ENCODE assay signal across 8 cellular contexts in the genomic region with DNA sequence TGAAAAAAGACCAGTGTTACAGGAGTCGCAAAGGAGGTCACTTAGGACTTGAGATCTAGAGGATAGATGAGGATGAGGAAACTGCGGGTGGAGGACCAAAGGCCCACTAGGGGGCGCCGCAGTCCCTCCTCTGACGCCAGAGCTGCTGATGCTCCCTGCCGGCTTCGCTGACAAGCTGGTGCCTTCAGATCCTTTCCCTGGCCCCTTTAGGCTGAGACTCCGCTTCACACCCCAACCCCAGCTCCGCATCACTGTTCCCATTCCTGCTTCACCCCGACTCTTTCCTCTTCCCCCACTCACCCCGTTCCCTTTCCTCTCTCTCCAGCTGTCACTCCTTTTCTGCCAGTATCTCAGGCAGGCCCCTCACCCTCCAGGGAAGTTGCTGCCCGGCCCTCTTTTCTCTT. TPM values are rescaled to one million over a fixed set of nuclear protein-coding genes. Genes with fewer than 3 reads are reported as not detected.
DNase-seq lines count a peak whose midpoint lies in the region; ATAC-seq and TF ChIP-seq lines count a peak whose summit lies in the region.

No MANE protein-coding gene starts in this region.

- TF ChIP-seq CTCF in HCT116 (IDR thresholded peaks at IDR 0.05 in 2 of 3, conservative IDR thresholded peaks at IDR 0.05 in 1 of 3; ENCODE audit: borderline replicate concordance in 1 of 3, insufficient read depth in 1 of 3, low read depth in 2 of 3, low read length in 2 of 3): peak; percentile 74 to 92 (median 78)

- ATAC-seq in HCT116 (peak; percentile 79), GM18907 (IDR thresholded peaks at IDR 0.05; ENCODE audit: unreplicated experiment) (no peak)
- peak; percentile 76 for ATAC-seq in activated CD4-positive, alpha-beta T cell treated with anti-CD3 and anti-CD28 coated beads for 36 hours

- no peaks in the 10 kb centered on the region for H3K36me3 ChIP-seq in HCT116 (ENCODE audit: control insufficient read depth in 1 of 2, insufficient read depth in 2 of 2, low read length in 2 of 2)

- no peak overlapping the region for H3K4me2 ChIP-seq in HCT116 (ENCODE audit: low read length)

- H3K27me3 Mint-ChIP-seq in activated CD4-positive, alpha-beta T cell treated with anti-CD3 and anti-CD28 coated beads for 36 hours: peaks cover 21% of the 10 kb centered on the region

- no peak overlapping the region for H3K27ac Mint-ChIP-seq in activated CD4-positive, alpha-beta T cell treated with anti-CD3 and anti-CD28 coated beads for 36 hours

- no peaks in the 10 kb centered on the region for H3K9me2 ChIP-seq in HCT116 (ENCODE audit: insufficient read depth)

- no peaks in the 10 kb centered on the region for H3K79me2 ChIP-seq in HCT116 (ENCODE audit: insufficient read depth, low read length)

- TF ChIP-seq POLR2A in HCT116 (IDR thresholded peaks at IDR 0.05; ENCODE audit: borderline replicate concordance, extremely low read depth, insufficient read depth, insufficient read length): no peak

- H3K4me1 ChIP-seq in HCT116 (ENCODE audit: control insufficient read depth in 1 of 2, insufficient read depth in 2 of 2, low read length in 2 of 2): no peaks in the 10 kb centered on the region; a peak in 1 of 4 replicates

- no peaks in the 10 kb centered on the region for H4K20me1 ChIP-seq in HCT116 (ENCODE audit: insufficient read depth)

- peaks cover 10% of the 10 kb centered on the region for H3K36me3 Mint-ChIP-seq in activated CD4-positive, alpha-beta T cell treated with anti-CD3 and anti-CD28 coated beads for 36 hours (ENCODE audit: low read depth)

- intact Hi-C loops in HCT116 (cut with micrococcal nuclease): no loop called here
- intact Hi-C loops in activated CD4-positive, alpha-beta T cell treated with anti-CD3 and anti-CD28 coated beads for 36 hours (cut with DNase I, micrococcal nuclease): loop anchor here (1.0 to 2.0 kb wide), 5 partner anchors 13 to 291 kb away; partner anchors contain the start of genes IGSF8 (in 2 of the 2) and PIGM (in 1 of the 2)

- H3K4me3 ChIP-seq in HCT116 (replicated peaks in 1 of 2; ENCODE audit: low read depth in 1 of 2, low read length in 2 of 2): no peak overlapping the region

- POLR2A ChIA-PET in HCT116 (lab: Charles Lee): interaction anchor here (0.6 kb wide), 1 partner anchor 177 kb away, joined by 3 read pairs; no protein-coding TSS in a partner anchor
- POLR2A ChIA-PET in activated CD4-positive, alpha-beta T cell treated with anti-CD3 and anti-CD28 coated beads for 36 hours (lab: Charles Lee): interaction anchor here (1.5 kb wide), 1 partner anchor 12 kb away, joined by 5 read pairs; the partner anchor contains the start of gene IGSF8

- no peak overlapping the region for H2AFZ ChIP-seq in HCT116 (ENCODE audit: low read depth, low read length, poor library complexity, severe bottlenecking)

- RAD21 ChIA-PET in HCT116 (lab: Charles Lee; ENCODE audit: low non-redundant PET in 1 of 2, low total read pairs in 2 of 2, uncharacterized antibody in 2 of 2, unreplicated experiment in 2 of 2): interaction anchor here (0.5 to 1.1 kb wide), 4 partner anchors 13 to 290 kb away, joined by 3 to 4 read pairs (median 3); partner anchors contain the start of gene IGSF8 (in 1 of the 2)

- H3K9ac ChIP-seq in HCT116 (ENCODE audit: low read length): no peak overlapping the region

- peak; percentile 76 for TF ChIP-seq RAD21 in HCT116 (IDR thresholded peaks at IDR 0.05; ENCODE audit: low read depth)

- no peaks in the 10 kb centered on the region for H3K9me3 Mint-ChIP-seq in activated CD4-positive, alpha-beta T cell treated with anti-CD3 and anti-CD28 coated beads for 36 hours (ENCODE audit: low read depth)

- H3K27ac ChIP-seq in HCT116 (ENCODE audit: low read depth, low read length): no peak overlapping the region
- peak overlapping the region; percentile 95 for H3K27ac ChIP-seq in caudate nucleus (ENCODE audit: low read depth, low read length)
- peak overlapping the region; percentile 71 for H3K27ac ChIP-seq in layer of hippocampus (ENCODE audit: low read depth, low read length)

- H3K27me3 ChIP-seq in HCT116 (ENCODE audit: insufficient read depth, low read length) (peaks cover 11% of the 10 kb centered on the region), layer of hippocampus (ENCODE audit: control insufficient read depth, insufficient read depth, low read length) (no peaks in the 10 kb centered on the region)

- no peak overlapping the region for H3K4me3 Mint-ChIP-seq in activated CD4-positive, alpha-beta T cell treated with anti-CD3 and anti-CD28 coated beads for 36 hours

- DNase-seq in AML-193 (lab: John Stamatoyannopoulos, UW) (peak; percentile 53 to 58), HCT116 (ENCODE audit: low read depth, low spot score) (peak; percentile 44), NCI-H510A (lab: John Stamatoyannopoulos, UW) (peak; percentile 47), caudate nucleus (lab: John Stamatoyannopoulos, UW) (peak in 60 of 61 donors; percentile 14 to 94 (median 78))
- peak; percentile 91 for DNase-seq in activated CD4-positive, alpha-beta T cell treated with anti-CD3 and anti-CD28 coated beads for 36 hours
- peak; percentile 65 for DNase-seq in stimulated activated CD4-positive, alpha-beta T cell treated with anti-CD3 and anti-CD28 coated beads, Interleukin-2, amount 100 ng/mL, for 4 hours (ENCODE audit: low read depth)

- no peaks in the 10 kb centered on the region for H3K9me3 ChIP-seq in HCT116 (ENCODE audit: control insufficient read depth in 1 of 2, insufficient read depth in 1 of 2, low read depth in 1 of 2, low read length in 2 of 2)

- CTCF ChIA-PET in HCT116 (lab: Charles Lee): interaction anchor here (0.6 to 3.8 kb wide), 25 partner anchors 9 to 322 kb away, joined by 3 to 30 read pairs (median 4); partner anchors contain the start of genes DCAF8 and IGSF8
- CTCF ChIA-PET in activated CD4-positive, alpha-beta T cell treated with anti-CD3 and anti-CD28 coated beads for 36 hours (lab: Charles Lee): interaction anchor here (0.6 to 26.0 kb wide), 31 partner anchors 10 to 383 kb away, joined by 3 to 636 read pairs (median 4); partner anchors contain the start of genes IGSF8, KCNJ10, PEA15 and PIGM

- peaks cover 14% of the 10 kb centered on the region for H3K4me1 Mint-ChIP-seq in activated CD4-positive, alpha-beta T cell treated with anti-CD3 and anti-CD28 coated beads for 36 hours

- no TSS peak for BruUV-seq in HCT116 (replicated peaks; lab: Mats Ljungman, UMichigan)

TF ChIP-seq in HCT116, 20 proteins besides CTCF, POLR2A, EP300 and RAD21:
- TF ChIP-seq EGR1 (IDR thresholded peaks at IDR 0.05; ENCODE audit: low read depth): no peak
- TF ChIP-seq FOSL1 (IDR thresholded peaks at IDR 0.05; ENCODE audit: low read depth): no peak
- TF ChIP-seq SP1 (IDR thresholded peaks at IDR 0.05; ENCODE audit: low read depth): no peak
- no peak for TF ChIP-seq CEBPB (IDR thresholded peaks at IDR 0.05; ENCODE audit: low read depth)
- no peak for TF ChIP-seq POLR2AphosphoS5 (IDR thresholded peaks at IDR 0.05; ENCODE audit: low read depth, low read length)
- no peak for TF ChIP-seq JUND (IDR thresholded peaks at IDR 0.05)
- TF ChIP-seq, protein P1, sequence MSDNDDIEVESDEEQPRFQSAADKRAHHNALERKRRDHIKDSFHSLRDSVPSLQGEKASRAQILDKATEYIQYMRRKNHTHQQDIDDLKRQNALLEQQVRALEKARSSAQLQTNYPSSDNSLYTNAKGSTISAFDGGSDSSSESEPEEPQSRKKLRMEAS (IDR thresholded peaks at IDR 0.05): no peak
- TF ChIP-seq, protein P2, sequence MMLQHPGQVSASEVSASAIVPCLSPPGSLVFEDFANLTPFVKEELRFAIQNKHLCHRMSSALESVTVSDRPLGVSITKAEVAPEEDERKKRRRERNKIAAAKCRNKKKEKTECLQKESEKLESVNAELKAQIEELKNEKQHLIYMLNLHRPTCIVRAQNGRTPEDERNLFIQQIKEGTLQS (IDR thresholded peaks at IDR 0.05): no peak
- no peak for TF ChIP-seq ZFX (IDR thresholded peaks at IDR 0.05)
- TF ChIP-seq SIN3A (IDR thresholded peaks at IDR 0.05; ENCODE audit: low read depth): no peak

RNA-seq across cellular contexts. Expression of gene KCNJ9, which starts 4.3 kb away (rescaled TPM):
- 0.05 TPM for total RNA-seq in HCT116 (2021; ENCODE audit: unreplicated experiment)
- polyA plus RNA-seq in HCT116 (2012): 0.05 and 0.06 TPM in 2 replicates
- total RNA-seq in activated CD4-positive, alpha-beta T cell treated with anti-CD3 and anti-CD28 coated beads for 36 hours: under 1 TPM; 0.04 to 0.05 TPM

RNA-seq across cellular contexts. Expression of gene IGSF8, which starts 12.7 kb away (rescaled TPM):
- 35.6 TPM for total RNA-seq in HCT116 (2021; ENCODE audit: unreplicated experiment)
- 43.9 and 49.6 TPM in 2 replicates for polyA plus RNA-seq in HCT116 (2012)
- 10 to 100 TPM; 29.2 to 33.8 TPM for total RNA-seq in activated CD4-positive, alpha-beta T cell treated with anti-CD3 and anti-CD28 coated beads for 36 hours

RNA-seq across cellular contexts. Expression of gene KCNJ10, which starts 15.7 kb away (rescaled TPM):
- total RNA-seq in HCT116 (2021; ENCODE audit: unreplicated experiment): 0.57 TPM
- polyA plus RNA-seq in HCT116 (2012): 0.12 TPM in 2 replicates
- total RNA-seq in activated CD4-positive, alpha-beta T cell treated with anti-CD3 and anti-CD28 coated beads for 36 hours: under 1 TPM; 0.11 TPM

RNA-seq across cellular contexts. Expression of gene ATP1A2, which starts 29.9 kb away (rescaled TPM):
- not detected for total RNA-seq in HCT116 (2021; ENCODE audit: unreplicated experiment)
- polyA plus RNA-seq in HCT116 (2012): 0.01 TPM in 1 of 2 replicates, not detected in the other
- not detected for total RNA-seq in activated CD4-positive, alpha-beta T cell treated with anti-CD3 and anti-CD28 coated beads for 36 hours

RNA-seq across cellular contexts. Expression of gene PIGM, which starts 53.9 kb away (rescaled TPM):
- total RNA-seq in HCT116 (2021; ENCODE audit: unreplicated experiment): 4.1 TPM
- polyA plus RNA-seq in HCT116 (2012): 0.80 and 1.6 TPM in 2 replicates
- 1 to 10 TPM; 4.3 to 4.7 TPM for total RNA-seq in activated CD4-positive, alpha-beta T cell treated with anti-CD3 and anti-CD28 coated beads for 36 hours
